Comparison of ENCODE assay signal across 8 cellular contexts in genomic region chrX:134990475-134991473, GRCh38. TPM values are rescaled to one million over a fixed set of nuclear protein-coding genes. Genes with fewer than 3 reads are reported as not detected.
A peak's percentile ranks its signal among the peaks of the same experiment; 100 is the strongest.
DNase-seq lines count a peak whose midpoint lies in the region; ATAC-seq and TF ChIP-seq lines count a peak whose summit lies in the region.

Gene SMIM10, plus strand, starts transcription at chrX:134990991. Its CDS starts 105 bp downstream, at chrX:134991096.

- no peaks in the 10 kb centered on the region for H3K9me3 Mint-ChIP-seq in CD4-positive, alpha-beta memory T cell
- peaks cover 9% of the 10 kb centered on the region for H3K9me3 Mint-ChIP-seq in progenitor cell of endocrine pancreas (ENCODE audit: low read depth)

- peak in 2 of 5 donors; percentile 3 to 6 for DNase-seq in CD4-positive, alpha-beta memory T cell
- DNase-seq in left ventricle myocardium superior (peak; percentile 89), progenitor cell of endocrine pancreas (ENCODE audit: low spot score, unreplicated experiment) (peak; percentile 10), NCI-H345 treated with DMSO at 0.1 percent for 48 hours (lab: John Stamatoyannopoulos, UW; ENCODE audit: unreplicated experiment) (no peak), NCI-H1105 treated with DMSO at 0.1 percent for 48 hours (lab: John Stamatoyannopoulos, UW) (no peak)

- no peak within 1 kb of the TSS for H3K4me3 ChIP-seq in CD4-positive, alpha-beta memory T cell (ENCODE audit: low read length in 2 of 2)
- peak within 1 kb of the TSS; percentile 79 for H3K4me3 ChIP-seq in OCI-LY3 (ENCODE audit: low read length)

- intact Hi-C loops in CD4-positive, alpha-beta memory T cell (cut with micrococcal nuclease), result no loop called here
- intact Hi-C loops in left ventricle myocardium superior (cut with micrococcal nuclease), result no loop called here

- CTCF ChIA-PET in CD4-positive, alpha-beta memory T cell (lab: Charles Lee; ENCODE audit: partially characterized antibody), result no interaction called here

- no peak within 1 kb of the TSS for H3K27ac Mint-ChIP-seq in CD4-positive, alpha-beta memory T cell
- no peak within 1 kb of the TSS for H3K27ac Mint-ChIP-seq in progenitor cell of endocrine pancreas

- peaks cover 13 to 19% of the 10 kb centered on the region in 2 donors for H3K27me3 Mint-ChIP-seq in CD4-positive, alpha-beta memory T cell
- H3K27me3 Mint-ChIP-seq in progenitor cell of endocrine pancreas, result peaks cover 10% of the 10 kb centered on the region

- POLR2A ChIA-PET in CD4-positive, alpha-beta memory T cell (lab: Charles Lee; ENCODE audit: partially characterized antibody), result interaction anchor here (0.7 kb wide), 1 partner anchor 341 kb away, joined by 3 read pairs; no protein-coding TSS in a partner anchor

- H3K79me2 ChIP-seq in OCI-LY3 (ENCODE audit: low read length), result no peaks in the 10 kb centered on the region

- no peaks in the 10 kb centered on the region for H3K36me3 Mint-ChIP-seq in CD4-positive, alpha-beta memory T cell
- peaks cover 2% of the 10 kb centered on the region for H3K36me3 Mint-ChIP-seq in progenitor cell of endocrine pancreas (ENCODE audit: insufficient read depth)

- H3K4me2 ChIP-seq in OCI-LY3 (ENCODE audit: low read length), result peak within 1 kb of the TSS; percentile 83

- peak within 1 kb of the TSS; percentile 53 for H3K9ac ChIP-seq in OCI-LY3 (ENCODE audit: low read length)

- peaks cover 5% of the 10 kb centered on the region for H3K4me1 ChIP-seq in CD4-positive, alpha-beta memory T cell (ENCODE audit: insufficient read depth, low read length)
- H3K4me1 ChIP-seq in OCI-LY3 (ENCODE audit: low read length), result peaks cover 12% of the 10 kb centered on the region

- no peaks in the 10 kb centered on the region for H4K20me1 ChIP-seq in OCI-LY3 (ENCODE audit: insufficient read depth, low read length)

- 3 to 31% (median 18%) methylated on average over 21 to 49 of the region's 49 CpGs for WGBS in adipose tissue, 3 donors

- H3K27me3 ChIP-seq in CD4-positive, alpha-beta memory T cell (ENCODE audit: insufficient read depth, low read length), result no peaks in the 10 kb centered on the region
- no peaks in the 10 kb centered on the region for H3K27me3 ChIP-seq in OCI-LY3 (ENCODE audit: low read depth, low read length)

- TF ChIP-seq CTCF in OCI-LY3 (IDR thresholded peaks at IDR 0.05; ENCODE audit: low read depth, low read length), result no peak
- no peak for TF ChIP-seq CTCF in progenitor cell of endocrine pancreas (IDR thresholded peaks at IDR 0.05; ENCODE audit: unreplicated experiment)

- H3K9me3 ChIP-seq in CD4-positive, alpha-beta memory T cell (ENCODE audit: control insufficient read depth in 1 of 2, low read length in 2 of 2), result no peaks in the 10 kb centered on the region
- no peaks in the 10 kb centered on the region for H3K9me3 ChIP-seq in OCI-LY3 (ENCODE audit: insufficient read depth, low read length)

- H3K4me1 Mint-ChIP-seq in CD4-positive, alpha-beta memory T cell, result peaks cover 4 to 12% (median 8%) of the 10 kb centered on the region in 4 donors
- H3K4me1 Mint-ChIP-seq in progenitor cell of endocrine pancreas (ENCODE audit: low read depth), result no peaks in the 10 kb centered on the region

- ATAC-seq in GM21619 (IDR thresholded peaks at IDR 0.05; ENCODE audit: unreplicated experiment) (peak; percentile 70), left ventricle myocardium superior (peak; percentile 100)

- H3K27ac ChIP-seq in CD4-positive, alpha-beta memory T cell (ENCODE audit: low read depth, low read length), result no peak within 1 kb of the TSS
- H3K27ac ChIP-seq in OCI-LY3 (ENCODE audit: low read length) (no peak within 1 kb of the TSS), adipose tissue (ENCODE audit: low read depth, low read length) (no peak within 1 kb of the TSS)

- H2AFZ ChIP-seq in OCI-LY3 (ENCODE audit: low read depth, low read length), result peak within 1 kb of the TSS; percentile 92

- no peaks in the 10 kb centered on the region for H3K36me3 ChIP-seq in CD4-positive, alpha-beta memory T cell (ENCODE audit: insufficient read depth, low read length)
- H3K36me3 ChIP-seq in OCI-LY3 (replicated peaks; ENCODE audit: low read depth, low read length), result no peaks in the 10 kb centered on the region

- H3K4me3 Mint-ChIP-seq in CD4-positive, alpha-beta memory T cell, result peak within 1 kb of the TSS; percentile 9 to 77 (median 58)
- peak within 1 kb of the TSS; percentile 76 for H3K4me3 Mint-ChIP-seq in progenitor cell of endocrine pancreas (ENCODE audit: low read depth)

RNA-seq across cellular contexts. Expression of gene SMIM10, which starts in this region (rescaled TPM):
- not detected for total RNA-seq in CD4-positive, alpha-beta memory T cell
- polyA plus RNA-seq in CD4-positive, alpha-beta memory T cell, result not detected
- polyA plus RNA-seq in adipose tissue, result 10 to 100 TPM in 2 of 3 donors, 1 to 10 TPM in 1; 2.9 to 29.8 (median 11.0) TPM
- total RNA-seq in left ventricle myocardium superior (5.3 TPM), progenitor cell of endocrine pancreas (2.2 TPM in 2 replicates)

Comparison
In these comparisons a context has a peak if more than half of its experiments do, and no peak if none do; other contexts are left out.
1. DNase-seq: peak in left ventricle myocardium superior (single experiment) and progenitor cell of endocrine pancreas (single experiment); none in NCI-H345 treated with DMSO at 0.1 percent for 48 hours (single experiment) and NCI-H1105 treated with DMSO at 0.1 percent for 48 hours (single experiment).